Comparison of ENCODE assay signal across 22 cellular contexts in genomic region chr4:81255524-81255923, GRCh38. TPM values are rescaled to one million over a fixed set of nuclear protein-coding genes. Genes with fewer than 3 reads are reported as not detected.
DNase-seq lines count a peak whose midpoint lies in the region; ATAC-seq, FAIRE-seq and TF ChIP-seq lines count a peak whose summit lies in the region.
"Had no signal": no experiment of that assay in that cellular context is flagged by ENCODE, and none has a peak within 500 bp of the region (broad histone marks: within the 10 kb centered on the region; RNA-seq: fewer than 3 reads in every experiment).

No MANE protein-coding gene starts in this region.

- no peaks in the 10 kb centered on the region for H3K79me2 ChIP-seq in ACC112 (ENCODE audit: control insufficient read depth, insufficient read depth, low read length, unreplicated experiment)
- H3K79me2 ChIP-seq in GM23248 (ENCODE audit: insufficient read depth), result no peaks in the 10 kb centered on the region
- H3K79me2 ChIP-seq in smooth muscle cell (ENCODE audit: low read depth), result no peaks in the 10 kb centered on the region

- no peaks in the 10 kb centered on the region for H3K9me2 ChIP-seq in GM23248 (ENCODE audit: insufficient read depth)

- ATAC-seq in HG02970 (IDR thresholded peaks at IDR 0.05; ENCODE audit: low FRiP score, unreplicated experiment), result no peak

- H3K27ac Mint-ChIP-seq in progenitor cell of endocrine pancreas, result no peak overlapping the region
- H3K27ac Mint-ChIP-seq: activated CD4-positive, alpha-beta T cell treated with anti-CD3 and anti-CD28 coated beads, Interleukin-2, amount 10 ng/mL, durations not matched to agents 24 days and 14 days; activated naive CD4-positive, alpha-beta T cell treated with anti-CD3 and anti-CD28 coated beads, Interleukin-2, amount 50 U/mL, for 24 hours; stimulated activated naive CD8-positive, alpha-beta T cell treated with anti-CD3 and anti-CD28 coated beads, Interleukin-15, Interleukin-2, amounts not matched to agents 100 ng/mL and 50 ng/mL, for 24 hours had no signal

- H3K4me1 ChIP-seq in ACC112 (ENCODE audit: control insufficient read depth, insufficient read depth, low read length, unreplicated experiment) (peaks cover 30% of the 10 kb centered on the region), GM23248 (ENCODE audit: insufficient read depth) (peaks cover 32% of the 10 kb centered on the region), smooth muscle cell (ENCODE audit: low read depth) (no peaks in the 10 kb centered on the region)
- H3K4me1 ChIP-seq: SJCRH30, uterus had no signal

- H3K27me3 Mint-ChIP-seq in progenitor cell of endocrine pancreas, result no peaks in the 10 kb centered on the region
- H3K27me3 Mint-ChIP-seq: activated CD4-positive, alpha-beta T cell treated with anti-CD3 and anti-CD28 coated beads, Interleukin-2, amount 10 ng/mL, durations not matched to agents 24 days and 14 days; stimulated activated naive CD8-positive, alpha-beta T cell treated with anti-CD3 and anti-CD28 coated beads, Interleukin-15, Interleukin-2, amounts not matched to agents 100 ng/mL and 50 ng/mL, for 24 hours had no signal

- H3K27me3 ChIP-seq in ACC112 (ENCODE audit: insufficient read depth, low read length) (no peaks in the 10 kb centered on the region), GM23248 (replicated peaks; ENCODE audit: insufficient read depth) (no peaks in the 10 kb centered on the region), smooth muscle cell (ENCODE audit: low read depth) (no peaks in the 10 kb centered on the region)
- H3K27me3 ChIP-seq: ovary, SJCRH30, uterus had no signal

- no peak for FAIRE-seq in D721Med (lab: Jason Lieb, UNC)

- TF ChIP-seq CTCF in D721Med (IDR thresholded peaks at IDR 0.05; ENCODE audit: insufficient read depth, missing control alignments), result no peak
- TF ChIP-seq CTCF in smooth muscle cell (IDR thresholded peaks at IDR 0.05; ENCODE audit: borderline replicate concordance, insufficient read depth, poor library complexity, severe bottlenecking), result no peak
- TF ChIP-seq CTCF in progenitor cell of endocrine pancreas (IDR thresholded peaks at IDR 0.05; ENCODE audit: unreplicated experiment), result no peak

- H4K20me1 ChIP-seq in GM23248 (ENCODE audit: insufficient read depth) (no peaks in the 10 kb centered on the region), smooth muscle cell (ENCODE audit: low read depth) (no peaks in the 10 kb centered on the region)

- H3K9me3 ChIP-seq in GM23248 (ENCODE audit: low read depth) (no peaks in the 10 kb centered on the region), smooth muscle cell (replicated peaks; ENCODE audit: low read depth) (no peaks in the 10 kb centered on the region)
- H3K9me3 ChIP-seq: ovary, SJCRH30, uterus had no signal

- H3K9me3 Mint-ChIP-seq in progenitor cell of endocrine pancreas (ENCODE audit: low read depth), result peaks cover 13% of the 10 kb centered on the region
- H3K9me3 Mint-ChIP-seq: activated CD4-positive, alpha-beta T cell treated with anti-CD3 and anti-CD28 coated beads, Interleukin-2, amount 10 ng/mL, durations not matched to agents 24 days and 14 days; activated naive CD4-positive, alpha-beta T cell treated with anti-CD3 and anti-CD28 coated beads, Interleukin-2, amount 50 U/mL, for 24 hours; stimulated activated naive CD8-positive, alpha-beta T cell treated with anti-CD3 and anti-CD28 coated beads, Interleukin-15, Interleukin-2, amounts not matched to agents 100 ng/mL and 50 ng/mL, for 24 hours had no signal

- H2AFZ ChIP-seq in ACC112 (ENCODE audit: low read length, unreplicated experiment), result no peak overlapping the region
- H2AFZ ChIP-seq in GM23248, result no peak overlapping the region
- no peak overlapping the region for H2AFZ ChIP-seq in smooth muscle cell (ENCODE audit: low read depth)

- in situ Hi-C loops in GM23248 (cut with MboI), result no loop called here

- no peak overlapping the region for H3K9ac ChIP-seq in GM23248
- H3K9ac ChIP-seq in smooth muscle cell (ENCODE audit: low read depth), result no peak overlapping the region

- H3K4me1 Mint-ChIP-seq in progenitor cell of endocrine pancreas (ENCODE audit: low read depth), result peaks cover 11% of the 10 kb centered on the region
- H3K4me1 Mint-ChIP-seq: activated CD4-positive, alpha-beta T cell treated with anti-CD3 and anti-CD28 coated beads, Interleukin-2, amount 10 ng/mL, durations not matched to agents 24 days and 14 days; activated naive CD4-positive, alpha-beta T cell treated with anti-CD3 and anti-CD28 coated beads, Interleukin-2, amount 50 U/mL, for 24 hours had no signal

- H3K4me2 ChIP-seq in GM23248 (ENCODE audit: unreplicated experiment), result peak overlapping the region; percentile 87
- no peak overlapping the region for H3K4me2 ChIP-seq in smooth muscle cell

- 2 to 8% methylated on average over 1 of the region's 1 CpG for WGBS in GM23248 (ENCODE audit: low coverage in 1 of 2, low lambda C conversion rate in 2 of 2, missing lambda C conversion rate in 2 of 2), 2 experiments
- 86% methylated on average over 1 of the region's 1 CpG for WGBS in smooth muscle cell (ENCODE audit: low lambda C conversion rate)

- H3K36me3 ChIP-seq in ACC112 (ENCODE audit: insufficient read depth, low read length) (no peaks in the 10 kb centered on the region), GM23248 (ENCODE audit: low read depth) (no peaks in the 10 kb centered on the region), smooth muscle cell (ENCODE audit: low read depth) (no peaks in the 10 kb centered on the region)
- H3K36me3 ChIP-seq: ovary, SJCRH30, uterus had no signal

- no peak overlapping the region for H3K4me3 Mint-ChIP-seq in progenitor cell of endocrine pancreas (ENCODE audit: low read depth)
- H3K4me3 Mint-ChIP-seq: activated CD4-positive, alpha-beta T cell treated with anti-CD3 and anti-CD28 coated beads, Interleukin-2, amount 10 ng/mL, durations not matched to agents 24 days and 14 days; activated naive CD4-positive, alpha-beta T cell treated with anti-CD3 and anti-CD28 coated beads, Interleukin-2, amount 50 U/mL, for 24 hours; stimulated activated naive CD8-positive, alpha-beta T cell treated with anti-CD3 and anti-CD28 coated beads, Interleukin-15, Interleukin-2, amounts not matched to agents 100 ng/mL and 50 ng/mL, for 24 hours had no signal

- DNase-seq in GM23248, result peak; percentile 90
- peak; percentile 36 for DNase-seq in astrocyte of the hippocampus (ENCODE audit: low read depth, low spot score)
- DNase-seq in glomerular visceral epithelial cell (ENCODE audit: extremely low spot score), result peak; percentile 35
- no peak for DNase-seq in D721Med (ENCODE audit: insufficient read length, low spot score)
- no peak for DNase-seq in smooth muscle cell (lab: John Stamatoyannopoulos, UW; ENCODE audit: unreplicated experiment)
- DNase-seq in progenitor cell of endocrine pancreas (ENCODE audit: low spot score, unreplicated experiment), result no peak
- DNase-seq: activated CD4-positive, alpha-beta T cell treated with anti-CD3 and anti-CD28 coated beads, Interleukin-2, amount 10 ng/mL, durations not matched to agents 24 days and 14 days; activated T-cell treated with anti-CD3 and anti-CD28 coated beads for 4 hours; AML-193; cerebellar nuclear complex; head of caudate nucleus; left cardiac atrium; NCI-H1417; NCI-H345; ovary; SJCRH30; stimulated activated CD4-positive, alpha-beta T cell treated with anti-CD3 and anti-CD28 coated beads, Interleukin-12 subunit alpha, Interleukin-12 subunit beta, amount 100 ng/mL, for 4 hours; uterus had no signal

- H3K4me3 ChIP-seq in ACC112 (ENCODE audit: low read depth, low read length), result no peak overlapping the region
- peak overlapping the region; percentile 45; the same call in 1 of the 2 replicates for H3K4me3 ChIP-seq in GM23248
- no peak overlapping the region for H3K4me3 ChIP-seq in smooth muscle cell
- H3K4me3 ChIP-seq: ovary, SJCRH30, uterus had no signal

- H3K27ac ChIP-seq in ACC112 (ENCODE audit: low read depth, low read length) (peak overlapping the region; percentile 67), GM23248 (peak overlapping the region; percentile 45), smooth muscle cell (ENCODE audit: low read depth) (no peak overlapping the region)
- H3K27ac ChIP-seq: ovary, SJCRH30, uterus had no signal

- no peaks in the 10 kb centered on the region for H3K36me3 Mint-ChIP-seq in progenitor cell of endocrine pancreas (ENCODE audit: insufficient read depth)
- H3K36me3 Mint-ChIP-seq: activated naive CD4-positive, alpha-beta T cell treated with anti-CD3 and anti-CD28 coated beads, Interleukin-2, amount 50 U/mL, for 24 hours had no signal

- H3F3A ChIP-seq in GM23248 (ENCODE audit: insufficient read depth) (peaks cover 25% of the 10 kb centered on the region), smooth muscle cell (ENCODE audit: low read depth) (no peaks in the 10 kb centered on the region)

RNA-seq across cellular contexts. Expression of gene PRKG2, which starts 40.5 kb away (rescaled TPM):
- 4.6 and 7.3 TPM in 2 replicates for total RNA-seq in GM23248 (2014; rRNA removed; shearing (Covaris generic))
- 4.7 and 5.4 TPM in 2 replicates for polyA plus RNA-seq in GM23248 (2016; fragmentation: Nextera tagmentation; extraction: Ambion mirVana)
- total RNA-seq in smooth muscle cell, result 0.09 TPM in 1 of 2 replicates, not detected in the other
- 1.1 TPM in 1 of 2 replicates, not detected in the other for polyA plus RNA-seq in smooth muscle cell
- total RNA-seq in progenitor cell of endocrine pancreas, result 2.9 and 3.3 TPM in 2 replicates
- total RNA-seq: SJCRH30 had no signal

Comparison
In these comparisons a context has a peak if more than half of its experiments do, and no peak if none do; other contexts are left out.
1. DNase-seq: peak in GM23248 (single experiment), astrocyte of the hippocampus (single experiment) and glomerular visceral epithelial cell (single experiment); none in D721Med (single experiment), smooth muscle cell (single experiment) and progenitor cell of endocrine pancreas (single experiment).